12 cellular contexts compared by ENCODE assay signal in the genomic region with DNA sequence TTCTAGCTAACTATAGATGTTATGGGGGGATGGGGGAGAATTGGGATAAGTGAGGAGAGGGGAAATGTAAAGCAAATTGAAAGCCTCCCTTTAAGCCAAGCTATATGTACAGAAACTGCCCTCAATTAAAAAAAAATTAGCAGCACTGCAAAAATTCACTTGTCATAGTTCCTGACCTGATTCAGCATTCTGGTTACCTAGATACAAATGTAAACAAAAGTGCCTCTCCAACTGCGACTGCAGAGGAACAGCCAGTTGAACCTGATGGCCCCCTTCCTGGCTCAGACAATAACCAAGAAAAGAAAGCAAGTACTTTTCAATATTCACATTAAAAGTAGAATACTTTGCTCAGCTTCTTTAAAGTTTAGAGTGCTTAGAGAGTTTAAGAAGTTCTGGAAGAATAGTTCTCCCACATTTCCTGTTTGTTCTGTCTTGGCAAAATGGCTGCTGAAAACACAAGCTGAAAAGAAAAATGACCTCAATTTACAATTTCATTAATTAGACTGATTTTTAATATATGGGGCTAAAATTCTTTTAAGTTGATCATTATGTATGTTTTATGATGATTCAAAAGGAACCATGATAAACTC. TPM values are rescaled to one million over a fixed set of nuclear protein-coding genes. Genes with fewer than 3 reads are reported as not detected.
A peak's percentile ranks its signal among the peaks of the same experiment; 100 is the strongest.
DNase-seq lines count a peak whose midpoint lies in the region; ATAC-seq, FAIRE-seq and TF ChIP-seq lines count a peak whose summit lies in the region.
"Had no signal": no experiment of that assay in that cellular context is flagged by ENCODE, and none has a peak within 500 bp of the region (broad histone marks: within the 10 kb centered on the region; RNA-seq: fewer than 3 reads in every experiment).

No MANE protein-coding gene starts in this region.

- no peaks in the 10 kb centered on the region for H3K27me3 Mint-ChIP-seq in mesothelial cell of epicardium (ENCODE audit: low read depth)

- H3K36me3 Mint-ChIP-seq in mesothelial cell of epicardium: peaks cover 3% of the 10 kb centered on the region

- H3K4me1 Mint-ChIP-seq in mesothelial cell of epicardium: peaks cover 11% of the 10 kb centered on the region

- intact Hi-C loops in left colon (cut with DNase I, micrococcal nuclease): no loop called here

- DNase-seq in GM19239 (ENCODE audit: insufficient read length, low spot score) (no peak), NCI-H2029 (lab: John Stamatoyannopoulos, UW) (peak; percentile 82), cerebellar cortex (ENCODE audit: low spot score) (peak; percentile 22), mesothelial cell of epicardium (ENCODE audit: low spot score in 2 of 2, unreplicated experiment in 2 of 2) (no peak), NCI-H128 (lab: John Stamatoyannopoulos, UW; ENCODE audit: unreplicated experiment) (no peak), left colon (no peak)
- DNase-seq in activated CD4-positive, alpha-beta T cell treated with anti-CD3 and anti-CD28 coated beads, Interleukin-2, amount 50 U/mL, for 48 hours: no peak
- DNase-seq: activated CD8-positive, alpha-beta memory T cell treated with anti-CD3 and anti-CD28 coated beads, Interleukin-2, amount 50 U/mL, for 4 hours; NCI-H526 had no signal

- peak; percentile 4 for FAIRE-seq in GM19239 (lab: Jason Lieb, UNC)
- FAIRE-seq: GM12892 had no signal

- ATAC-seq in left colon: no peak
- no peak for ATAC-seq in HG03139 (IDR thresholded peaks at IDR 0.05; ENCODE audit: unreplicated experiment)

- TF ChIP-seq CTCF in mesothelial cell of epicardium (IDR thresholded peaks at IDR 0.05; ENCODE audit: unreplicated experiment): no peak

- H3K27ac Mint-ChIP-seq in mesothelial cell of epicardium: peak overlapping the region; percentile 86

- H3K4me3 Mint-ChIP-seq in mesothelial cell of epicardium: peak overlapping the region; percentile 18

- peaks cover 4% of the 10 kb centered on the region for H3K9me3 Mint-ChIP-seq in mesothelial cell of epicardium

RNA-seq across cellular contexts. Expression of gene FAM81B, which starts 1.5 kb away (rescaled TPM):
- total RNA-seq in mesothelial cell of epicardium (2.7 to 4.3 TPM (median 4.0 TPM) in 3 replicates), left colon (not detected)
- total RNA-seq: osteocyte had no signal

Comparison
In these comparisons a context has a peak if more than half of its experiments do, and no peak if none do; other contexts are left out.
1. DNase-seq: peak in NCI-H2029 (single experiment) and cerebellar cortex (single experiment); none in GM19239 (single experiment), mesothelial cell of epicardium (0 of 2), NCI-H128 (single experiment), left colon (0 of 2) and activated CD4-positive, alpha-beta T cell treated with anti-CD3 and anti-CD28 coated beads, Interleukin-2, amount 50 U/mL, for 48 hours (0 of 2).